14 cellular contexts compared by ENCODE assay signal in genomic region chr1:231958448-231958847, GRCh38.
DNase-seq lines count a peak whose midpoint lies in the region; ATAC-seq and TF ChIP-seq lines count a peak whose summit lies in the region.
"Had no signal": no experiment of that assay in that cellular context is flagged by ENCODE, and none has a peak within 500 bp of the region (broad histone marks: within the 10 kb centered on the region; RNA-seq: fewer than 3 reads in every experiment).

No MANE protein-coding gene starts in this region.

- H4K8ac ChIP-seq in IMR-90 (ENCODE audit: low read depth in 2 of 2, low read length in 2 of 2), result no peak overlapping the region

- no CpG with 5 or more reads among the region's 4 CpGs for WGBS in IMR-90 (ENCODE audit: extremely low coverage in 2 of 2, insufficient read length in 1 of 2), 2 experiments

- no peak overlapping the region for H3K4me3 Mint-ChIP-seq in activated CD8-positive, alpha-beta T cell treated with anti-CD3 and anti-CD28 coated beads for 36 hours
- H3K4me3 Mint-ChIP-seq: IgD-negative memory B cell had no signal

- no peaks in the 10 kb centered on the region for H3K4me1 ChIP-seq in IMR-90 (ENCODE audit: control insufficient read depth, insufficient read depth, low read length)

- H3K27me3 Mint-ChIP-seq in activated CD8-positive, alpha-beta T cell treated with anti-CD3 and anti-CD28 coated beads for 36 hours, result no peaks in the 10 kb centered on the region
- H3K27me3 Mint-ChIP-seq: IgD-negative memory B cell had no signal

- no peak overlapping the region for H2AFZ ChIP-seq in IMR-90 (replicated peaks; ENCODE audit: low read length, poor library complexity)

- H3K4ac ChIP-seq in IMR-90 (ENCODE audit: low read depth, low read length), result no peak overlapping the region

- no peak overlapping the region for H3K14ac ChIP-seq in IMR-90 (replicated peaks; ENCODE audit: low read depth, low read length)

- H4K5ac ChIP-seq in IMR-90 (ENCODE audit: low read depth, low read length), result no peak overlapping the region

- H3K23ac ChIP-seq in IMR-90 (ENCODE audit: low read depth, low read length), result no peak overlapping the region

- no peak overlapping the region for H3K27ac Mint-ChIP-seq in activated CD8-positive, alpha-beta T cell treated with anti-CD3 and anti-CD28 coated beads for 36 hours
- H3K27ac Mint-ChIP-seq: IgD-negative memory B cell had no signal

- in situ Hi-C loops in IMR-90 (cut with MboI; ENCODE audit: low sequenced_read_pairs) (no loop called here), KBM-7 (cut with MboI; ENCODE audit: low pct_unique_long_range_greater_than_20kb, low sequenced_read_pairs) (no loop called here)

- TF ChIP-seq POLR2A in IMR-90 (IDR thresholded peaks at IDR 0.05; ENCODE audit: low read depth, low read length), result no peak

- H3K56ac ChIP-seq in IMR-90 (ENCODE audit: extremely low read depth, insufficient read depth, low read length), result no peak overlapping the region

- H3K27ac ChIP-seq in IMR-90 (ENCODE audit: insufficient read depth, low read length), result no peak overlapping the region
- H3K27ac ChIP-seq: RWPE1 had no signal

- no peak overlapping the region for H2BK5ac ChIP-seq in IMR-90 (ENCODE audit: low read depth, low read length, poor library complexity, severe bottlenecking)

- H3K4me1 Mint-ChIP-seq in activated CD8-positive, alpha-beta T cell treated with anti-CD3 and anti-CD28 coated beads for 36 hours (ENCODE audit: low read depth), result no peaks in the 10 kb centered on the region

- no peak for ATAC-seq in IMR-90 (ENCODE audit: low read depth)
- ATAC-seq in GM18498 (IDR thresholded peaks at IDR 0.05; ENCODE audit: unreplicated experiment), result no peak
- ATAC-seq in activated CD8-positive, alpha-beta T cell treated with anti-CD3 and anti-CD28 coated beads for 36 hours, result no peak

- BruUV-seq in IMR-90 (replicated peaks; lab: Mats Ljungman, UMichigan), result no TSS peak

- H3K9me3 Mint-ChIP-seq in activated CD8-positive, alpha-beta T cell treated with anti-CD3 and anti-CD28 coated beads for 36 hours, result no peaks in the 10 kb centered on the region
- H3K9me3 Mint-ChIP-seq: IgD-negative memory B cell had no signal

- no peaks in the 10 kb centered on the region; the same call in 1 of the 2 replicates for H3K9me1 ChIP-seq in IMR-90 (ENCODE audit: insufficient read depth, low read length)

- DNase-seq in BJ (ENCODE audit: low read depth) (peak; percentile 12), IMR-90 (peak; percentile 49), fibroblast of villous mesenchyme (ENCODE audit: low read depth) (peak; percentile 48), stromal cell of bone marrow (ENCODE audit: low read depth) (peak; percentile 29), KBM-7 (no peak)
- no peak for DNase-seq in activated CD8-positive, alpha-beta T cell treated with anti-CD3 and anti-CD28 coated beads for 36 hours
- DNase-seq: C1 segment of cervical spinal cord, GF-D8, NCI-H1105, NCI-H1694 treated with DMSO at 0.1 percent for 48 hours, NCI-H446 treated with DMSO at 0.1 percent for 48 hours had no signal

- no peaks in the 10 kb centered on the region for H3K36me3 ChIP-seq in BJ (ENCODE audit: control insufficient read depth, insufficient read depth, low read length)
- 0 out of 2 replicates have a peak, but pooled peaks cover 2% of the 10 kb centered on the region for H3K36me3 ChIP-seq in IMR-90 (ENCODE audit: control insufficient read depth, insufficient read depth, low read length)

- TF ChIP-seq CTCF in BJ (IDR thresholded peaks at IDR 0.05; ENCODE audit: insufficient read depth, low read depth, low read length) (no peak), IMR-90 (conservative IDR thresholded peaks at IDR 0.05; ENCODE audit: low read depth, low read length) (no peak), fibroblast of villous mesenchyme (IDR thresholded peaks at IDR 0.05; ENCODE audit: insufficient read depth, low read depth, low read length) (no peak)
- TF ChIP-seq CTCF in activated CD8-positive, alpha-beta T cell treated with anti-CD3 and anti-CD28 coated beads for 36 hours (IDR thresholded peaks at IDR 0.05), result no peak

- H4K91ac ChIP-seq in IMR-90 (ENCODE audit: insufficient read depth, low read depth, low read length), result no peak overlapping the region

- H4K20me1 ChIP-seq in IMR-90 (ENCODE audit: insufficient read depth, low read length), result no peaks in the 10 kb centered on the region

- no peak overlapping the region for H3K9ac ChIP-seq in IMR-90 (ENCODE audit: low read depth, low read length)

- no peak overlapping the region for H2AK5ac ChIP-seq in IMR-90 (ENCODE audit: low read depth, low read length)

- TF ChIP-seq RAD21 in IMR-90 (IDR thresholded peaks at IDR 0.05; ENCODE audit: low read length), result no peak

- dilution Hi-C loops in IMR-90 (cut with HindIII; ENCODE audit: low sequenced_read_pairs, unreplicated experiment), result no loop called here

- H2BK15ac ChIP-seq in IMR-90 (ENCODE audit: low read depth, low read length), result no peak overlapping the region

- no peak overlapping the region for H3K4me2 ChIP-seq in IMR-90 (ENCODE audit: low read depth, low read length)

- no peaks in the 10 kb centered on the region for H3K79me1 ChIP-seq in IMR-90 (ENCODE audit: low read depth in 1 of 2, low read length in 2 of 2)

- no peaks in the 10 kb centered on the region for H3K9me3 ChIP-seq in IMR-90 (ENCODE audit: control insufficient read depth, insufficient read depth, low read length)

- peaks cover 1% of the 10 kb centered on the region for H3K36me3 Mint-ChIP-seq in activated CD8-positive, alpha-beta T cell treated with anti-CD3 and anti-CD28 coated beads for 36 hours (ENCODE audit: low read depth)

- H3K4me3 ChIP-seq in BJ (ENCODE audit: low read depth, low read length), result no peak overlapping the region
- H3K4me3 ChIP-seq in IMR-90 (ENCODE audit: insufficient read depth, low read depth, low read length), result no peak overlapping the region
- H3K4me3 ChIP-seq in fibroblast of villous mesenchyme (ENCODE audit: low read depth, low read length), result no peak overlapping the region

- H2BK20ac ChIP-seq in IMR-90 (ENCODE audit: low read depth, low read length), result no peak overlapping the region

- H3K27me3 ChIP-seq in BJ (ENCODE audit: control insufficient read depth, insufficient read depth, low read length) (no peaks in the 10 kb centered on the region), IMR-90 (ENCODE audit: control insufficient read depth, insufficient read depth, low read length) (no peaks in the 10 kb centered on the region)

- CTCF ChIA-PET in BJ (lab: Yijun Ruan, JAX) (interaction anchor here (0.6 kb wide), 1 partner anchor 1173 kb away, joined by 3 read pairs; no protein-coding TSS in a partner anchor), IMR-90 (lab: Yijun Ruan, JAX) (interaction anchor here (0.6 kb wide), 1 partner anchor 26 kb away, joined by 3 read pairs; no protein-coding TSS in a partner anchor)
- CTCF ChIA-PET in activated CD8-positive, alpha-beta T cell treated with anti-CD3 and anti-CD28 coated beads for 36 hours (lab: Charles Lee), result no interaction called here

- H3K18ac ChIP-seq in IMR-90 (ENCODE audit: low read depth, low read length), result no peak overlapping the region

- no peak overlapping the region for H2AK9ac ChIP-seq in IMR-90 (replicated peaks; ENCODE audit: low read depth, low read length, poor library complexity)

- no peak overlapping the region for H2BK120ac ChIP-seq in IMR-90 (ENCODE audit: low read depth, low read length)

- POLR2A ChIA-PET in BJ (lab: Charles Lee) (no interaction called here), IMR-90 (lab: Charles Lee; ENCODE audit: unreplicated experiment) (no interaction called here)
- POLR2A ChIA-PET in activated CD8-positive, alpha-beta T cell treated with anti-CD3 and anti-CD28 coated beads for 36 hours (lab: Charles Lee), result interaction anchor here (1.3 kb wide), 1 partner anchor 16 kb away, joined by 3 read pairs; no protein-coding TSS in a partner anchor

- intact Hi-C loops in IMR-90 (cut with micrococcal nuclease), result no loop called here
- intact Hi-C loops in activated CD8-positive, alpha-beta T cell treated with anti-CD3 and anti-CD28 coated beads for 36 hours (cut with micrococcal nuclease), result no loop called here

TF ChIP-seq in IMR-90, 13 proteins besides CTCF, POLR2A, EP300 and RAD21:
- TF ChIP-seq CEBPB (IDR thresholded peaks at IDR 0.05; ENCODE audit: low read depth, low read length) (no peak), MAFK (IDR thresholded peaks at IDR 0.05; ENCODE audit: low read depth, low read length) (no peak), CHD1 (IDR thresholded peaks at IDR 0.05; ENCODE audit: low read depth, low read length) (no peak), NFE2L2 (IDR thresholded peaks at IDR 0.05; ENCODE audit: low read depth, low read length) (no peak), ELK1 (IDR thresholded peaks at IDR 0.05; ENCODE audit: borderline replicate concordance, low read depth, low read length) (no peak), BHLHE40 (IDR thresholded peaks at IDR 0.05; ENCODE audit: low read depth, low read length) (no peak), MXI1 (IDR thresholded peaks at IDR 0.05; ENCODE audit: borderline replicate concordance, low read depth, low read length) (no peak)

Comparison
In these comparisons a context has a peak if more than half of its experiments do, and no peak if none do; other contexts are left out.
1. DNase-seq: peak in BJ (single experiment), IMR-90 (single experiment), fibroblast of villous mesenchyme (single experiment) and stromal cell of bone marrow (single experiment); none in activated CD8-positive, alpha-beta T cell treated with anti-CD3 and anti-CD28 coated beads for 36 hours (single experiment) and KBM-7 (single experiment).